In genomic region chr6:170522565-170523183, GRCh38 we compare ENCODE assay signal across 11 cellular contexts. TPM values are rescaled to one million over a fixed set of nuclear protein-coding genes. Genes with fewer than 3 reads are reported as not detected.
DNase-seq lines count a peak whose midpoint lies in the region; ATAC-seq and TF ChIP-seq lines count a peak whose summit lies in the region.
"Had no signal": no experiment of that assay in that cellular context is flagged by ENCODE, and none has a peak within 500 bp of the region (broad histone marks: within the 10 kb centered on the region; RNA-seq: fewer than 3 reads in every experiment).

No MANE protein-coding gene starts in this region.

- ATAC-seq in psoas muscle: peak in 3 of 4 donors; percentile 28 to 43 (median 39)

- no peak for TF ChIP-seq POLR2A in esophagus squamous epithelium (IDR thresholded peaks at IDR 0.05)

- peaks cover 44% of the 10 kb centered on the region for H3K4me1 ChIP-seq in psoas muscle
- H3K4me1 ChIP-seq in esophagus squamous epithelium: no peaks in the 10 kb centered on the region

- WGBS in psoas muscle, 3 donors: 73 to 78% (median 75%) methylated on average over 10 of the region's 10 CpGs
- 86 to 87% methylated on average over 8 to 10 of the region's 10 CpGs for WGBS in esophagus squamous epithelium, 2 donors

- peak overlapping the region; percentile 92 for H3K27ac ChIP-seq in psoas muscle
- H3K27ac ChIP-seq in esophagus squamous epithelium: no peak overlapping the region
- H3K27ac ChIP-seq: BLaER1 treated with 17β-estradiol and CSF1 and Interleukin-3, amounts not matched to agents 10 nM and 100 nM; thoracic aorta had no signal

- DNase-seq in NCI-H2196 (lab: John Stamatoyannopoulos, UW; ENCODE audit: unreplicated experiment) (peak; percentile 41), NCI-H2196 treated with DMSO at 0.1 percent for 48 hours (lab: John Stamatoyannopoulos, UW; ENCODE audit: unreplicated experiment) (no peak), NCI-H1092 treated with DMSO at 0.1 percent for 48 hours (lab: John Stamatoyannopoulos, UW) (peak; percentile 69), ecto neural progenitor cell (ENCODE audit: low spot score) (peak; percentile 68), psoas muscle (no peak), NCI-H446 (lab: John Stamatoyannopoulos, UW) (no peak), esophagus squamous epithelium (lab: John Stamatoyannopoulos, UW) (no peak), midbrain (lab: John Stamatoyannopoulos, UW) (no peak)
- DNase-seq: naive B cell had no signal

- intact Hi-C loops in psoas muscle (cut with DNase I): loop anchor here (5.0 to 10.0 kb wide), 3 partner anchors 85 to 558 kb away; partner anchors contain the start of gene FAM120B (in 1 of the 2)
- intact Hi-C loops in esophagus squamous epithelium (cut with DNase I): loop anchor here (10.0 kb wide), 1 partner anchor 688 kb away; no protein-coding TSS in a partner anchor

- H3K9me3 ChIP-seq in psoas muscle (peaks cover 3% of the 10 kb centered on the region), esophagus squamous epithelium (no peaks in the 10 kb centered on the region)
- H3K9me3 ChIP-seq: BLaER1 treated with 17β-estradiol and CSF1 and Interleukin-3, amounts not matched to agents 10 nM and 100 nM; thoracic aorta had no signal

- H3K27me3 ChIP-seq in psoas muscle (ENCODE audit: insufficient read depth in 3 of 3, low read length in 2 of 3) (no peaks in the 10 kb centered on the region), esophagus squamous epithelium (no peaks in the 10 kb centered on the region)
- H3K27me3 ChIP-seq: BLaER1 treated with 17β-estradiol and CSF1 and Interleukin-3, amounts not matched to agents 10 nM and 100 nM had no signal

- no peak for TF ChIP-seq CTCF in psoas muscle (IDR thresholded peaks at IDR 0.05)
- TF ChIP-seq CTCF in esophagus squamous epithelium (IDR thresholded peaks at IDR 0.05): peak in 1 of 6 experiments; percentile 29

- no peak overlapping the region for H3K4me3 ChIP-seq in psoas muscle
- no peak overlapping the region for H3K4me3 ChIP-seq in esophagus squamous epithelium
- H3K4me3 ChIP-seq: BLaER1 treated with 17β-estradiol and CSF1 and Interleukin-3, amounts not matched to agents 10 nM and 100 nM; thoracic aorta had no signal

- H3K36me3 ChIP-seq in psoas muscle (ENCODE audit: insufficient read depth in 1 of 2, low read depth in 1 of 2): no peaks in the 10 kb centered on the region
- H3K36me3 ChIP-seq in esophagus squamous epithelium: no peaks in the 10 kb centered on the region
- H3K36me3 ChIP-seq: BLaER1 treated with 17β-estradiol and CSF1 and Interleukin-3, amounts not matched to agents 10 nM and 100 nM; thoracic aorta had no signal

RNA-seq across cellular contexts. Expression of gene PSMB1, which starts 30.4 kb away (rescaled TPM):
- 100 to 1,000 TPM; 139 to 246 (median 194) TPM for total RNA-seq in psoas muscle
- 100 to 1,000 TPM; 280 to 367 (median 361) TPM for polyA plus RNA-seq in psoas muscle
- 100 to 1,000 TPM; 152 to 258 (median 213) TPM for total RNA-seq in esophagus squamous epithelium

RNA-seq across cellular contexts. Expression of gene TBP, which starts 31.5 kb away (rescaled TPM):
- total RNA-seq in psoas muscle: 10 to 100 TPM in 1 of 4 donors, 1 to 10 TPM in 3; 6.9 to 12.0 (median 8.0) TPM
- 10 to 100 TPM in 1 of 3 donors, 1 to 10 TPM in 2; 8.3 to 20.0 (median 9.6) TPM for polyA plus RNA-seq in psoas muscle
- total RNA-seq in esophagus squamous epithelium: 10 to 100 TPM; 10.6 to 20.0 (median 15.0) TPM

Comparison
In these comparisons a context has a peak if more than half of its experiments do, and no peak if none do; other contexts are left out.
1. DNase-seq: peak in NCI-H2196 (single experiment), NCI-H1092 treated with DMSO at 0.1 percent for 48 hours (single experiment) and ecto neural progenitor cell (single experiment); none in NCI-H2196 treated with DMSO at 0.1 percent for 48 hours (single experiment), psoas muscle (0 of 2), NCI-H446 (0 of 2), esophagus squamous epithelium (single experiment) and midbrain (single experiment).